Comparison of ENCODE assay signal across 21 cellular contexts in genomic region chr11:32331098-32331497, GRCh38.
"Had no signal": no experiment of that assay in that cellular context is flagged by ENCODE, and none has a peak within 500 bp of the region (broad histone marks: within the 10 kb centered on the region; RNA-seq: fewer than 3 reads in every experiment).

No MANE protein-coding gene starts in this region.

- H3K36me3 Mint-ChIP-seq: activated naive CD4-positive, alpha-beta T cell treated with anti-CD3 and anti-CD28 coated beads, Interleukin-2, amount 10 ng/mL, durations not matched to agents 7 days and 5 days; T-cell had no signal

- H3K4me3 ChIP-seq: body of pancreas, coronary artery, esophagus squamous epithelium, heart left ventricle, lung, tibial nerve had no signal

- H3K27ac Mint-ChIP-seq: activated naive CD4-positive, alpha-beta T cell treated with anti-CD3 and anti-CD28 coated beads, Interleukin-2, amount 10 ng/mL, durations not matched to agents 7 days and 5 days; activated T-helper 2 cell treated with anti-CD3 and anti-CD28 coated beads, Interferon-gamma antibody, Interleukin-2, Interleukin-4, amounts not matched to agents 10 μg/mL and 5 μg/mL and 100 μg/mL, durations not matched to agents 14 hours and 24 hours and 36 hours; immature natural killer cell; stimulated activated naive B cell treated with anti-CD40 and anti-IgM and Interleukin-4, amounts not matched to agents 10 μg/mL and 1 μg/mL and 100 μg/mL, for 72 hours; T-cell had no signal

- DNase-seq: activated CD4-positive, alpha-beta T cell treated with anti-CD3 and anti-CD28 coated beads, Interleukin-2, amount 50 U/mL, for 48 hours; activated naive CD4-positive, alpha-beta T cell treated with anti-CD3 and anti-CD28 coated beads, Interleukin-2, amount 10 ng/mL, durations not matched to agents 7 days and 5 days; body of pancreas; caudate nucleus; esophagus squamous epithelium; heart left ventricle; immature natural killer cell; naive B cell; posterior cingulate gyrus; retina; SK-N-SH; stimulated activated CD4-positive, alpha-beta T cell treated with anti-CD3 and anti-CD28 coated beads, Interleukin-4, amount 100 ng/mL, for 1 hour; stimulated activated naive B cell treated with anti-CD40 and anti-IgM and Interleukin-4, amounts not matched to agents 10 μg/mL and 1 μg/mL and 100 μg/mL, for 72 hours; T-cell; T1000 had no signal

- H3K27ac ChIP-seq: body of pancreas, coronary artery, esophagus squamous epithelium, heart left ventricle, neutrophil, tibial nerve had no signal

- H3K27me3 ChIP-seq: body of pancreas, tibial nerve had no signal

- H3K9me3 Mint-ChIP-seq: T-cell had no signal

- H3K36me3 ChIP-seq: esophagus squamous epithelium, heart left ventricle, neutrophil, tibial nerve had no signal

- H3K4me3 Mint-ChIP-seq: activated naive CD4-positive, alpha-beta T cell treated with anti-CD3 and anti-CD28 coated beads, Interleukin-2, amount 10 ng/mL, durations not matched to agents 7 days and 5 days; immature natural killer cell; stimulated activated naive B cell treated with anti-CD40 and anti-IgM and Interleukin-4, amounts not matched to agents 10 μg/mL and 1 μg/mL and 100 μg/mL, for 72 hours had no signal

- H3K9me3 ChIP-seq: body of pancreas, esophagus squamous epithelium, heart left ventricle, neutrophil, SK-N-SH, tibial nerve had no signal

- ATAC-seq: activated CD4-positive, CD25-positive, alpha-beta regulatory T cell treated with anti-CD3 and anti-CD28 coated beads, Interleukin-2, amount 50 U/mL, for 24 hours; body of pancreas; heart left ventricle; stimulated activated naive B cell treated with anti-CD40 and anti-IgM and Interleukin-4, amounts not matched to agents 10 μg/mL and 1 μg/mL and 100 μg/mL, for 72 hours; T-cell had no signal
